8 cellular contexts compared by ENCODE assay signal in the genomic region with DNA sequence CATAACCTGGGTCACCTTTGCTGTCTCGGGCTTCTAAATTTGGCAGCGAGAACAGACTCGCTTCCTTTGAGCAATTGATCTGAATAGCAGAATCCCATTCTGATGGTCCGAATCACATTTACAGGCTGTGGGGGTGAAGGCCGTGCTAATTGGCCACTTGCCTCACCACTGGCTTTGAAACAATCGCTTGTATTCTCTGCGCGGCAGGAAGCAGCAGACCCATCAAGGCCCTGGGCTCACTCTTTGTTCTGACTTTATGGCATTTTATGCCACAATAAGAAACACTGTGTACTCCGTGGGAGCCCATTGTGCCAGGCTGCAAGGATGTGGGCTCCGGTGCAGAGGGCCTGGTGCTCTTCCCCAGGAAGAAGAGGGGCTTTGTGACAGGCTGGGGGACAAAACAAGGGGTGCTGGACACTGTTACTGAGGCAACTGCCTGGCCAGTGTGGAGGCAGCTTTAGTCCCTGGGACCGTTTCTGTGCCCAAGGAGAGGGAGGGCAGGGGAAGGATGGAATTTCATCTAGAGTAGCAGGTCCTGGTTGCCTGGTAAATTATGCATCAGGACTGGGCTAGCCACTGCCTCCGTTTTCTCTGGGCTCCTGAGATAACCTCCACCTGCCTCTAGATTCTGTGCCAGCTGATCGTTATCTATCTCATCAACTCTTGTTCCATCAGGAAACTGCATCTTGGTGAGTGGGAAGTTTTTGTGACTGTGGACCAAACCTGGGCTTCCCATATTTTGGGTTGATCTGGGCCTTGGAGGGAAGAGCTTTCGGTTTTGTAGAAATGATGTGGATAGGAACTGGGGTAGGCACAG.
DNase-seq lines count a peak whose midpoint lies in the region; ATAC-seq and TF ChIP-seq lines count a peak whose summit lies in the region.

No MANE protein-coding gene starts in this region.

- H3K9me3 ChIP-seq in trophoblast cell (ENCODE audit: insufficient read depth, low read depth, low read length) = peaks cover 3% of the 10 kb centered on the region

- DNase-seq in EH (ENCODE audit: low read depth) (peak; percentile 39), left cardiac atrium (peak; percentile 47), trophoblast cell (no peak)

- WGBS in trophoblast cell (ENCODE audit: extremely low coverage, insufficient coverage, insufficient read length) = no CpG with 5 or more reads among the region's 14 CpGs

- peak overlapping the region; percentile 50 for H2BK5ac ChIP-seq in trophoblast cell (ENCODE audit: low read depth, low read length, poor library complexity)

- ATAC-seq in left cardiac atrium = peak in 1 of 2 donors; percentile 3
- ATAC-seq in HG02970 (IDR thresholded peaks at IDR 0.05; ENCODE audit: low FRiP score, unreplicated experiment) = no peak
- no peak for ATAC-seq in HG03039 (IDR thresholded peaks at IDR 0.05; ENCODE audit: unreplicated experiment)
- ATAC-seq in GM19035 (IDR thresholded peaks at IDR 0.05; ENCODE audit: unreplicated experiment) = no peak
- ATAC-seq in GM21619 (IDR thresholded peaks at IDR 0.05; ENCODE audit: unreplicated experiment) = no peak

- intact Hi-C loops in left cardiac atrium (cut with DNase I) = loop anchor here (2.0 to 5.0 kb wide), 3 partner anchors 261 to 701 kb away; a partner anchor contains a TSS

- H3K14ac ChIP-seq in trophoblast cell (ENCODE audit: low read length) = peak overlapping the region; percentile 70

- H3K27me3 ChIP-seq in trophoblast cell (ENCODE audit: insufficient read depth, low read length) = no peaks in the 10 kb centered on the region

- H2BK12ac ChIP-seq in trophoblast cell (ENCODE audit: low read length) = peak overlapping the region; percentile 55

- peak overlapping the region; percentile 91 for H4K91ac ChIP-seq in trophoblast cell (ENCODE audit: low read depth, low read length)

- H3K27ac ChIP-seq in VCaP (peak overlapping the region; percentile 63; the same call in 1 of the 2 replicates), trophoblast cell (ENCODE audit: low read depth, low read length) (peak overlapping the region; percentile 90)

- H3K4ac ChIP-seq in trophoblast cell (ENCODE audit: low read depth, low read length) = peak overlapping the region; percentile 71

- TF ChIP-seq CTCF in VCaP (conservative IDR thresholded peaks at IDR 0.05) = no peak

- peak overlapping the region; percentile 75 for H3K4me2 ChIP-seq in trophoblast cell (ENCODE audit: low read length)

- peak overlapping the region; percentile 66 for H2AK5ac ChIP-seq in trophoblast cell (ENCODE audit: low read length)

- H4K12ac ChIP-seq in trophoblast cell (ENCODE audit: low read depth, low read length) = no peak overlapping the region

- H3K4me1 ChIP-seq in trophoblast cell (ENCODE audit: control insufficient read depth in 1 of 2, insufficient read depth in 2 of 2, low read length in 2 of 2) = peaks cover 11 to 20% of the 10 kb centered on the region in 2 experiments

- peaks cover 19% of the 10 kb centered on the region for H3K79me2 ChIP-seq in trophoblast cell (ENCODE audit: control insufficient read depth, insufficient read depth, low read length, poor library complexity)

- H3K79me1 ChIP-seq in trophoblast cell (ENCODE audit: low read length) = peaks cover 35% of the 10 kb centered on the region

- H3K36me3 ChIP-seq in trophoblast cell (ENCODE audit: control insufficient read depth in 1 of 2, insufficient read depth in 2 of 2, low read length in 2 of 2) = peaks cover 2% of the 10 kb centered on the region in 2 experiments

- H2AFZ ChIP-seq in trophoblast cell (ENCODE audit: insufficient read depth, low read length, poor library complexity) = peak overlapping the region; percentile 48

- peak overlapping the region; percentile 8 for H3K23ac ChIP-seq in trophoblast cell (ENCODE audit: low read length)

- peak overlapping the region; percentile 71 for H3K4me3 ChIP-seq in trophoblast cell (ENCODE audit: low read depth, low read length)

- H4K8ac ChIP-seq in trophoblast cell (ENCODE audit: low read depth, low read length) = peak overlapping the region; percentile 87

- H3K9ac ChIP-seq in trophoblast cell (ENCODE audit: low read length) = peak overlapping the region; percentile 97

- peak overlapping the region; percentile 71 for H3K18ac ChIP-seq in trophoblast cell (ENCODE audit: low read length)

- H2BK120ac ChIP-seq in trophoblast cell (ENCODE audit: insufficient read depth, low read length, poor library complexity) = peak overlapping the region; percentile 92

Comparison
In these comparisons a context has a peak if more than half of its experiments do, and no peak if none do; other contexts are left out.
1. DNase-seq: peak in EH (single experiment) and left cardiac atrium (single experiment); none in trophoblast cell (0 of 2).